1 cellular context compared by ENCODE assay signal in genomic region chr20:23363257-23363649, GRCh38.
TF ChIP-seq lines count a peak whose summit lies in the region.

No MANE protein-coding gene starts in this region.

TF ChIP-seq in GM23338, 12 proteins besides CTCF, POLR2A, EP300 and RAD21 (continued from another document):
- TF ChIP-seq ZNF462 (CRISPR knock-in tag; IDR thresholded peaks at IDR 0.05) (no peak), ZNF331 (CRISPR knock-in tag; IDR thresholded peaks at IDR 0.05; ENCODE audit: low read depth) (no peak), NANOG (IDR thresholded peaks at IDR 0.05; ENCODE audit: borderline replicate concordance) (no peak), EZH2phosphoT487 (IDR thresholded peaks at IDR 0.05; ENCODE audit: unreplicated experiment) (no peak), ETS1 (IDR thresholded peaks at IDR 0.05) (no peak), REST (IDR thresholded peaks at IDR 0.05; ENCODE audit: unreplicated experiment) (no peak), POLR2AphosphoS5 (IDR thresholded peaks at IDR 0.05; ENCODE audit: low read depth) (no peak), EZH2 (IDR thresholded peaks at IDR 0.05; ENCODE audit: low read depth, unreplicated experiment) (no peak), ZNF114 (CRISPR knock-in tag; IDR thresholded peaks at IDR 0.05) (no peak), CREB1 (CRISPR knock-in tag; IDR thresholded peaks at IDR 0.05; ENCODE audit: low read depth) (no peak)
